In the genomic region with DNA sequence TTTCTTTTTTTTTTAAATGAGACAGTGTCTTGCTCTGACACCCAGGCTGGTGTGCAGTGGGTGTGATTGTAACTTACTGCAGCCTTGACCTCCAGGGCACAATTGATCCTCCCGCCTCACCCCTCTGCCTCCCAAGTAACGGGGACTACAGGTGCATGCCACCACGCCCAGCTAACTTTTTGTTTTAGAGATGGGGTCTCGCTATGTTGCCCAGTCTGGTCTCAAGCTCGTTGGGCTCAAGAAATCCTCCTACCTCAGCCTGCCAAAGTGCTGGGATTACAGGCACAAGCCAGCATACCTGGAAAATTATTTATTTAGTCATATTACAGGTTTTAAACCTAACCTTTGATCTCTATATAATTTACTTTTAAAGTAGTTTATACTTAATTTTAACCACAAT, we compare ENCODE assay signal across 23 cellular contexts.
"Had no signal": no experiment of that assay in that cellular context is flagged by ENCODE, and none has a peak within 500 bp of the region (broad histone marks: within the 10 kb centered on the region; RNA-seq: fewer than 3 reads in every experiment).

No MANE protein-coding gene starts in this region.

- H3K4me1 ChIP-seq: left lung, lower lobe of right lung, spleen, upper lobe of left lung, uterus had no signal

- H3K9me3 ChIP-seq: heart left ventricle, left lung, lower lobe of right lung, neutrophil, right atrium auricular region, spleen, tibial artery, upper lobe of left lung, uterus had no signal

- H3K36me3 ChIP-seq: left lung, lower lobe of right lung, neutrophil, right atrium auricular region, spleen, tibial artery, upper lobe of left lung, uterus had no signal

- H3K27ac ChIP-seq: left lung, lower lobe of right lung, neutrophil, right atrium auricular region, spleen, tibial artery, upper lobe of left lung, uterus had no signal

- H3K4me3 Mint-ChIP-seq: memory B cell; naive B cell; nephron progenitor cell; stimulated activated memory B cell treated with anti-CD40 and anti-IgM and Interleukin-4, amounts not matched to agents 10 μg/mL and 1 μg/mL and 100 μg/mL, for 72 hours; stimulated activated naive CD8-positive, alpha-beta T cell treated with anti-CD3 and anti-CD28 coated beads, Interleukin-15, Interleukin-2, amounts not matched to agents 100 ng/mL and 50 ng/mL, for 24 hours had no signal

- H3K27me3 ChIP-seq: dorsolateral prefrontal cortex, heart left ventricle, left lung, neutrophil, right atrium auricular region, spleen, tibial artery, upper lobe of left lung, uterus had no signal

- H3K27ac Mint-ChIP-seq: memory B cell; naive B cell; stimulated activated memory B cell treated with anti-CD40 and anti-IgM and Interleukin-4, amounts not matched to agents 10 μg/mL and 1 μg/mL and 100 μg/mL, for 72 hours; stimulated activated naive CD8-positive, alpha-beta T cell treated with anti-CD3 and anti-CD28 coated beads, Interleukin-15, Interleukin-2, amounts not matched to agents 100 ng/mL and 50 ng/mL, for 24 hours had no signal

- DNase-seq: cortex of kidney; dorsolateral prefrontal cortex; effector CD8-positive, alpha-beta T cell; heart left ventricle; hypothalamus; islet precursor cell; left lung; lower lobe of right lung; naive B cell; nephron progenitor cell; posterior cingulate gyrus; spleen; stimulated activated CD4-positive, alpha-beta T cell treated with anti-CD3 and anti-CD28 coated beads, Interleukin-15, amount 100 ng/mL, for 24 hours; stimulated activated CD4-positive, alpha-beta T cell treated with anti-CD3 and anti-CD28 coated beads, Interleukin-1b, Interleukin-23, amount 100 ng/mL, for 48 hours; stimulated activated CD4-positive, alpha-beta T cell treated with anti-CD3 and anti-CD28 coated beads, Interleukin-4, amount 100 ng/mL, for 24 hours; tibial artery; upper lobe of left lung; uterus had no signal

- H3K4me1 Mint-ChIP-seq: memory B cell; naive B cell; stimulated activated memory B cell treated with anti-CD40 and anti-IgM and Interleukin-4, amounts not matched to agents 10 μg/mL and 1 μg/mL and 100 μg/mL, for 72 hours had no signal

- H3K4me3 ChIP-seq: heart left ventricle, left lung, lower lobe of right lung, right atrium auricular region, spleen, tibial artery, upper lobe of left lung, uterus had no signal

- H3K27me3 Mint-ChIP-seq: naive B cell; stimulated activated memory B cell treated with anti-CD40 and anti-IgM and Interleukin-4, amounts not matched to agents 10 μg/mL and 1 μg/mL and 100 μg/mL, for 72 hours; stimulated activated naive CD8-positive, alpha-beta T cell treated with anti-CD3 and anti-CD28 coated beads, Interleukin-15, Interleukin-2, amounts not matched to agents 100 ng/mL and 50 ng/mL, for 24 hours had no signal

- H3K9me3 Mint-ChIP-seq: memory B cell; nephron progenitor cell; stimulated activated memory B cell treated with anti-CD40 and anti-IgM and Interleukin-4, amounts not matched to agents 10 μg/mL and 1 μg/mL and 100 μg/mL, for 72 hours; stimulated activated naive CD8-positive, alpha-beta T cell treated with anti-CD3 and anti-CD28 coated beads, Interleukin-15, Interleukin-2, amounts not matched to agents 100 ng/mL and 50 ng/mL, for 24 hours had no signal

- ATAC-seq: left lung; lower lobe of right lung; stimulated activated memory B cell treated with anti-CD40 and anti-IgM and Interleukin-4, amounts not matched to agents 10 μg/mL and 1 μg/mL and 100 μg/mL, for 72 hours had no signal

- H3K36me3 Mint-ChIP-seq: naive B cell; stimulated activated memory B cell treated with anti-CD40 and anti-IgM and Interleukin-4, amounts not matched to agents 10 μg/mL and 1 μg/mL and 100 μg/mL, for 72 hours had no signal
